1 cellular context compared by ENCODE assay signal in the genomic region with DNA sequence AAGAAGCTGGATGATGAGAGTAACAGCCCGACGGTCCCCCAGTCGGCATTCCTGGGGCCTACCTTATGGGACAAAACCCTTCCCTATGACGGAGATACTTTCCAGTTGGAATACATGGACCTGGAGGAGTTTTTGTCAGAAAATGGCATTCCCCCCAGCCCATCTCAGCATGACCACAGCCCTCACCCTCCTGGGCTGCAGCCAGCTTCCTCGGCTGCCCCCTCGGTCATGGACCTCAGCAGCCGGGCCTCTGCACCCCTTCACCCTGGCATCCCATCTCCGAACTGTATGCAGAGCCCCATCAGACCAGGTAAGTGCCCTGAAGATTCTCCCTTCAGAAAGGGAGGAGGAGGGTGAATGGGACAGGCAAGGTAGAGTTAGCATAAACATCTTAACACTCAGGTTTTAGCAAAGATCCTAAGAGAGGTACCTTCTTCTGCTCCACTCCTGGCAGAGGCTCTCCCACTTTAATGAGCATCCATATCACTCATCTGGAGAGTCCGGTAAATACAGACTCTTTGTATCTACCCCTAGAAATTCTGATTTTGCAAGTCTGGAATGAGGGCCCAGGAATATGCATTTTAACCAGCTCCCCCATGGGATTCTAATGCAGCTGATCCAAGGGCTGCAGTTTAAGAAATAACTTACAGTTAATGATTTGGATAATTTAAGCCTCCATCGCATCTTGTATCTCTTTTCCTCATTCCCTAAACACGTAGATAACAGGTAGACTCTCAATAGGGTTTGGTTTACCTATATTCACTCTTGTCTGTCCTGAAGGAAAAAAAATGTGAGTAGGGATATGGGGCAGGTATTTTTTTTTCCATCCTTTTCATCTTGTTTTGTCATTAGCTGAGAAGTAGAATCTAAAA.
TF ChIP-seq lines count a peak whose summit lies in the region.

No MANE protein-coding gene starts in this region.

TF ChIP-seq in HepG2, 621 proteins besides CTCF, POLR2A, EP300 and RAD21 (continued from another document and continues in another):
- TF ChIP-seq, protein P1, sequence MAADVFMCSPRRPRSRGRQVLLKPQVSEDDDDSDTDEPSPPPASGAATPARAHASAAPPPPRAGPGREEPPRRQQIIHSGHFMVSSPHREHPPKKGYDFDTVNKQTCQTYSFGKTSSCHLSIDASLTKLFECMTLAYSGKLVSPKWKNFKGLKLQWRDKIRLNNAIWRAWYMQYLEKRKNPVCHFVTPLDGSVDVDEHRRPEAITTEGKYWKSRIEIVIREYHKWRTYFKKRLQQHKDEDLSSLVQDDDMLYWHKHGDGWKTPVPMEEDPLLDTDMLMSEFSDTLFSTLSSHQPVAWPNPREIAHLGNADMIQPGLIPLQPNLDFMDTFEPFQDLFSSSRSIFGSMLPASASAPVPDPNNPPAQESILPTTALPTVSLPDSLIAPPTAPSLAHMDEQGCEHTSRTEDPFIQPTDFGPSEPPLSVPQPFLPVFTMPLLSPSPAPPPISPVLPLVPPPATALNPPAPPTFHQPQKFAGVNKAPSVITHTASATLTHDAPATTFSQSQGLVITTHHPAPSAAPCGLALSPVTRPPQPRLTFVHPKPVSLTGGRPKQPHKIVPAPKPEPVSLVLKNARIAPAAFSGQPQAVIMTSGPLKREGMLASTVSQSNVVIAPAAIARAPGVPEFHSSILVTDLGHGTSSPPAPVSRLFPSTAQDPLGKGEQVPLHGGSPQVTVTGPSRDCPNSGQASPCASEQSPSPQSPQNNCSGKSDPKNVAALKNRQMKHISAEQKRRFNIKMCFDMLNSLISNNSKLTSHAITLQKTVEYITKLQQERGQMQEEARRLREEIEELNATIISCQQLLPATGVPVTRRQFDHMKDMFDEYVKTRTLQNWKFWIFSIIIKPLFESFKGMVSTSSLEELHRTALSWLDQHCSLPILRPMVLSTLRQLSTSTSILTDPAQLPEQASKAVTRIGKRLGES (CRISPR knock-in tag; IDR thresholded peaks at IDR 0.05; ENCODE audit: borderline replicate concordance): no peak; the same call in 1 of the 2 replicates
- TF ChIP-seq AGO1 (IDR thresholded peaks at IDR 0.05; ENCODE audit: low read depth, low read length, poor library complexity, severe bottlenecking): no peak
- no peak for TF ChIP-seq ZNF672 (CRISPR knock-in tag; IDR thresholded peaks at IDR 0.05)
- TF ChIP-seq, protein P2, sequence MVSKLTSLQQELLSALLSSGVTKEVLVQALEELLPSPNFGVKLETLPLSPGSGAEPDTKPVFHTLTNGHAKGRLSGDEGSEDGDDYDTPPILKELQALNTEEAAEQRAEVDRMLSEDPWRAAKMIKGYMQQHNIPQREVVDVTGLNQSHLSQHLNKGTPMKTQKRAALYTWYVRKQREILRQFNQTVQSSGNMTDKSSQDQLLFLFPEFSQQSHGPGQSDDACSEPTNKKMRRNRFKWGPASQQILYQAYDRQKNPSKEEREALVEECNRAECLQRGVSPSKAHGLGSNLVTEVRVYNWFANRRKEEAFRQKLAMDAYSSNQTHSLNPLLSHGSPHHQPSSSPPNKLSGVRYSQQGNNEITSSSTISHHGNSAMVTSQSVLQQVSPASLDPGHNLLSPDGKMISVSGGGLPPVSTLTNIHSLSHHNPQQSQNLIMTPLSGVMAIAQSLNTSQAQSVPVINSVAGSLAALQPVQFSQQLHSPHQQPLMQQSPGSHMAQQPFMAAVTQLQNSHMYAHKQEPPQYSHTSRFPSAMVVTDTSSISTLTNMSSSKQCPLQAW (CRISPR knock-in tag; IDR thresholded peaks at IDR 0.05): peak; percentile 53; the same call in 1 of the 2 replicates
- TF ChIP-seq SP4 (CRISPR knock-in tag; IDR thresholded peaks at IDR 0.05): no peak
- no peak for TF ChIP-seq HNF4A (CRISPR knock-in tag; IDR thresholded peaks at IDR 0.05)
- no peak for TF ChIP-seq MAFG (CRISPR knock-in tag; IDR thresholded peaks at IDR 0.05)
- no peak for TF ChIP-seq PHF21A (CRISPR knock-in tag; IDR thresholded peaks at IDR 0.05)
- no peak for TF ChIP-seq KLF9 (CRISPR knock-in tag; IDR thresholded peaks at IDR 0.05; ENCODE audit: low read depth)
- TF ChIP-seq ZNF749 (CRISPR knock-in tag; IDR thresholded peaks at IDR 0.05; ENCODE audit: borderline replicate concordance): 0 out of 2 replicates have a peak, but pooled peaks have one; percentile 33
- no peak; the same call in 1 of the 2 replicates for TF ChIP-seq GABPB1 (CRISPR knock-in tag; IDR thresholded peaks at IDR 0.05)
- TF ChIP-seq ZNF7 (CRISPR knock-in tag; IDR thresholded peaks at IDR 0.05): no peak
- TF ChIP-seq, protein P3, sequence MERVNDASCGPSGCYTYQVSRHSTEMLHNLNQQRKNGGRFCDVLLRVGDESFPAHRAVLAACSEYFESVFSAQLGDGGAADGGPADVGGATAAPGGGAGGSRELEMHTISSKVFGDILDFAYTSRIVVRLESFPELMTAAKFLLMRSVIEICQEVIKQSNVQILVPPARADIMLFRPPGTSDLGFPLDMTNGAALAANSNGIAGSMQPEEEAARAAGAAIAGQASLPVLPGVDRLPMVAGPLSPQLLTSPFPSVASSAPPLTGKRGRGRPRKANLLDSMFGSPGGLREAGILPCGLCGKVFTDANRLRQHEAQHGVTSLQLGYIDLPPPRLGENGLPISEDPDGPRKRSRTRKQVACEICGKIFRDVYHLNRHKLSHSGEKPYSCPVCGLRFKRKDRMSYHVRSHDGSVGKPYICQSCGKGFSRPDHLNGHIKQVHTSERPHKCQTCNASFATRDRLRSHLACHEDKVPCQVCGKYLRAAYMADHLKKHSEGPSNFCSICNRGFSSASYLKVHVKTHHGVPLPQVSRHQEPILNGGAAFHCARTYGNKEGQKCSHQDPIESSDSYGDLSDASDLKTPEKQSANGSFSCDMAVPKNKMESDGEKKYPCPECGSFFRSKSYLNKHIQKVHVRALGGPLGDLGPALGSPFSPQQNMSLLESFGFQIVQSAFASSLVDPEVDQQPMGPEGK (CRISPR knock-in tag; IDR thresholded peaks at IDR 0.05): no peak
- TF ChIP-seq MED1 (CRISPR knock-in tag; IDR thresholded peaks at IDR 0.05): peak; percentile 43; the same call in 1 of the 2 replicates
- no peak for TF ChIP-seq SNRNP70 (IDR thresholded peaks at IDR 0.05; ENCODE audit: low read depth, low read length)
- peak; percentile 21; the same call in 1 of the 2 replicates for TF ChIP-seq ZNF501 (CRISPR knock-in tag; IDR thresholded peaks at IDR 0.05)
- TF ChIP-seq, protein P4, sequence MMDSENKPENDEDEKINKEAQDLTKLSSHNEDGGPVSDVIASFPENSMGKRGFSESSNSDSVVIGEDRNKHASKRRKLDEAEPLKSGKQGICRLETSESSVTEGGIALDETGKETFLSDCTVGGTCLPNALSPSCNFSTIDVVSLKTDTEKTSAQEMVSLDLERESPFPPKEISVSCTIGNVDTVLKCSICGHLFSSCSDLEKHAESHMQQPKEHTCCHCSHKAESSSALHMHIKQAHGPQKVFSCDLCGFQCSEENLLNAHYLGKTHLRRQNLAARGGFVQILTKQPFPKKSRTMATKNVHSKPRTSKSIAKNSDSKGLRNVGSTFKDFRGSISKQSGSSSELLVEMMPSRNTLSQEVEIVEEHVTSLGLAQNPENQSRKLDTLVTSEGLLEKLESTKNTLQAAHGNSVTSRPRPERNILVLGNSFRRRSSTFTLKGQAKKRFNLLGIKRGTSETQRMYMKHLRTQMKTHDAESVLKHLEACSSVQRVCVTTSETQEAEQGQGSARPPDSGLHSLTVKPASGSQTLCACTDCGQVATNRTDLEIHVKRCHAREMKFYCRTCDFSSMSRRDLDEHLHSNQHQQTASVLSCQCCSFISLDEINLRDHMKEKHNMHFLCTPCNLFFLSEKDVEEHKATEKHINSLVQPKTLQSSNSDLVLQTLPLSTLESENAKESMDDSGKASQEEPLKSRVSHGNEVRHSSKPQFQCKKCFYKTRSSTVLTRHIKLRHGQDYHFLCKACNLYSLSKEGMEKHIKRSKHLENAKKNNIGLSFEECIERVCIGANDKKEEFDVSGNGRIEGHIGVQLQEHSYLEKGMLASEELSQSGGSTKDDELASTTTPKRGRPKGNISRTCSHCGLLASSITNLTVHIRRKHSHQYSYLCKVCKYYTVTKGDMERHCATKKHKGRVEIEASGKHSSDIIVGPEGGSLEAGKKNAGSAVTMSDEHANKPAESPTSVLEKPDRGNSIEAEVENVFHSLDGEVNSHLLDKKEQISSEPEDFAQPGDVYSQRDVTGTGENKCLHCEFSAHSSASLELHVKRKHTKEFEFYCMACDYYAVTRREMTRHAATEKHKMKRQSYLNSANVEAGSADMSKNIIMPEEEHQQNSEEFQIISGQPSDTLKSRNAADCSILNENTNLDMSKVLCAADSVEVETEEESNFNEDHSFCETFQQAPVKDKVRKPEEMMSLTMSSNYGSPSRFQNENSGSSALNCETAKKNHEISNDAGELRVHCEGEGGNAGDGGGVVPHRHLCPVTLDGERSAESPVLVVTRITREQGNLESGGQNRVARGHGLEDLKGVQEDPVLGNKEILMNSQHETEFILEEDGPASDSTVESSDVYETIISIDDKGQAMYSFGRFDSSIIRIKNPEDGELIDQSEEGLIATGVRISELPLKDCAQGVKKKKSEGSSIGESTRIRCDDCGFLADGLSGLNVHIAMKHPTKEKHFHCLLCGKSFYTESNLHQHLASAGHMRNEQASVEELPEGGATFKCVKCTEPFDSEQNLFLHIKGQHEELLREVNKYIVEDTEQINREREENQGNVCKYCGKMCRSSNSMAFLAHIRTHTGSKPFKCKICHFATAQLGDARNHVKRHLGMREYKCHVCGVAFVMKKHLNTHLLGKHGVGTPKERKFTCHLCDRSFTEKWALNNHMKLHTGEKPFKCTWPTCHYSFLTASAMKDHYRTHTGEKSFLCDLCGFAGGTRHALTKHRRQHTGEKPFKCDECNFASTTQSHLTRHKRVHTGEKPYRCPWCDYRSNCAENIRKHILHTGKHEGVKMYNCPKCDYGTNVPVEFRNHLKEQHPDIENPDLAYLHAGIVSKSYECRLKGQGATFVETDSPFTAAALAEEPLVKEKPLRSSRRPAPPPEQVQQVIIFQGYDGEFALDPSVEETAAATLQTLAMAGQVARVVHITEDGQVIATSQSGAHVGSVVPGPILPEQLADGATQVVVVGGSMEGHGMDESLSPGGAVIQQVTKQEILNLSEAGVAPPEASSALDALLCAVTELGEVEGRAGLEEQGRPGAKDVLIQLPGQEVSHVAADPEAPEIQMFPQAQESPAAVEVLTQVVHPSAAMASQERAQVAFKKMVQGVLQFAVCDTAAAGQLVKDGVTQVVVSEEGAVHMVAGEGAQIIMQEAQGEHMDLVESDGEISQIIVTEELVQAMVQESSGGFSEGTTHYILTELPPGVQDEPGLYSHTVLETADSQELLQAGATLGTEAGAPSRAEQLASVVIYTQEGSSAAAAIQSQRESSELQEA (CRISPR knock-in tag; IDR thresholded peaks at IDR 0.05; ENCODE audit: not compliant biosample characterization): peak; percentile 42
- TF ChIP-seq MAZ (IDR thresholded peaks at IDR 0.05; ENCODE audit: borderline replicate concordance, low read depth, low read length): no peak
- no peak for TF ChIP-seq MAZ (CRISPR knock-in tag; IDR thresholded peaks at IDR 0.05; ENCODE audit: low read depth)
- TF ChIP-seq ZSCAN12 (CRISPR knock-in tag; IDR thresholded peaks at IDR 0.05): no peak
- TF ChIP-seq, protein P5, sequence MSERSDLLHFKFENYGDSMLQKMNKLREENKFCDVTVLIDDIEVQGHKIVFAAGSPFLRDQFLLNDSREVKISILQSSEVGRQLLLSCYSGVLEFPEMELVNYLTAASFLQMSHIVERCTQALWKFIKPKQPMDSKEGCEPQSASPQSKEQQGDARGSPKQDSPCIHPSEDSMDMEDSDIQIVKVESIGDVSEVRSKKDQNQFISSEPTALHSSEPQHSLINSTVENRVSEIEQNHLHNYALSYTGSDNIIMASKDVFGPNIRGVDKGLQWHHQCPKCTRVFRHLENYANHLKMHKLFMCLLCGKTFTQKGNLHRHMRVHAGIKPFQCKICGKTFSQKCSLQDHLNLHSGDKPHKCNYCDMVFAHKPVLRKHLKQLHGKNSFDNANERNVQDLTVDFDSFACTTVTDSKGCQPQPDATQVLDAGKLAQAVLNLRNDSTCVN (CRISPR knock-in tag; IDR thresholded peaks at IDR 0.05; ENCODE audit: borderline replicate concordance): no peak
- no peak for TF ChIP-seq ZNF33B (CRISPR knock-in tag; IDR thresholded peaks at IDR 0.05)
- TF ChIP-seq YEATS2 (CRISPR knock-in tag; IDR thresholded peaks at IDR 0.05; ENCODE audit: borderline replicate concordance): no peak
- TF ChIP-seq GLI4 (CRISPR knock-in tag; IDR thresholded peaks at IDR 0.05; ENCODE audit: borderline replicate concordance): no peak
- TF ChIP-seq IKZF4 (CRISPR knock-in tag; IDR thresholded peaks at IDR 0.05; ENCODE audit: borderline replicate concordance, low read depth, not compliant biosample characterization): peak; percentile 45
- no peak for TF ChIP-seq SETDB1 (CRISPR knock-in tag; IDR thresholded peaks at IDR 0.05; ENCODE audit: borderline replicate concordance)
- no peak for TF ChIP-seq ZNF3 (CRISPR knock-in tag; IDR thresholded peaks at IDR 0.05)
- 0 out of 2 replicates have a peak, but pooled peaks have one; percentile 49 for TF ChIP-seq SMYD3 (CRISPR knock-in tag; IDR thresholded peaks at IDR 0.05)
- TF ChIP-seq, protein P6, sequence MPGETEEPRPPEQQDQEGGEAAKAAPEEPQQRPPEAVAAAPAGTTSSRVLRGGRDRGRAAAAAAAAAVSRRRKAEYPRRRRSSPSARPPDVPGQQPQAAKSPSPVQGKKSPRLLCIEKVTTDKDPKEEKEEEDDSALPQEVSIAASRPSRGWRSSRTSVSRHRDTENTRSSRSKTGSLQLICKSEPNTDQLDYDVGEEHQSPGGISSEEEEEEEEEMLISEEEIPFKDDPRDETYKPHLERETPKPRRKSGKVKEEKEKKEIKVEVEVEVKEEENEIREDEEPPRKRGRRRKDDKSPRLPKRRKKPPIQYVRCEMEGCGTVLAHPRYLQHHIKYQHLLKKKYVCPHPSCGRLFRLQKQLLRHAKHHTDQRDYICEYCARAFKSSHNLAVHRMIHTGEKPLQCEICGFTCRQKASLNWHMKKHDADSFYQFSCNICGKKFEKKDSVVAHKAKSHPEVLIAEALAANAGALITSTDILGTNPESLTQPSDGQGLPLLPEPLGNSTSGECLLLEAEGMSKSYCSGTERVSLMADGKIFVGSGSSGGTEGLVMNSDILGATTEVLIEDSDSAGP (CRISPR knock-in tag; IDR thresholded peaks at IDR 0.05; ENCODE audit: borderline replicate concordance): peak; percentile 59; the same call in 1 of the 2 replicates
- TF ChIP-seq RFX1 (IDR thresholded peaks at IDR 0.05): no peak
- no peak for TF ChIP-seq ZNF432 (CRISPR knock-in tag; IDR thresholded peaks at IDR 0.05; ENCODE audit: borderline replicate concordance)
- TF ChIP-seq ZEB1 (IDR thresholded peaks at IDR 0.05; ENCODE audit: insufficient replicate concordance, low read depth): no peak
- no peak for TF ChIP-seq TOE1 (CRISPR knock-in tag; IDR thresholded peaks at IDR 0.05)
- no peak for TF ChIP-seq CENPX (CRISPR knock-in tag; IDR thresholded peaks at IDR 0.05)
- TF ChIP-seq, protein P7, sequence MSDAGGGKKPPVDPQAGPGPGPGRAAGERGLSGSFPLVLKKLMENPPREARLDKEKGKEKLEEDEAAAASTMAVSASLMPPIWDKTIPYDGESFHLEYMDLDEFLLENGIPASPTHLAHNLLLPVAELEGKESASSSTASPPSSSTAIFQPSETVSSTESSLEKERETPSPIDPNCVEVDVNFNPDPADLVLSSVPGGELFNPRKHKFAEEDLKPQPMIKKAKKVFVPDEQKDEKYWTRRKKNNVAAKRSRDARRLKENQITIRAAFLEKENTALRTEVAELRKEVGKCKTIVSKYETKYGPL (CRISPR knock-in tag; IDR thresholded peaks at IDR 0.05): 0 out of 2 replicates have a peak, but pooled peaks have one; percentile 32
- TF ChIP-seq HDAC6 (IDR thresholded peaks at IDR 0.05; ENCODE audit: low read depth, low read length): peak; percentile 30; the same call in 1 of the 2 replicates
- TF ChIP-seq NFE2 (CRISPR knock-in tag; IDR thresholded peaks at IDR 0.05): no peak
- no peak for TF ChIP-seq SOX6 (IDR thresholded peaks at IDR 0.05)
- TF ChIP-seq SOX6 (CRISPR knock-in tag; IDR thresholded peaks at IDR 0.05): 0 out of 2 replicates have a peak, but pooled peaks have one; percentile 23
